In the genomic region with DNA sequence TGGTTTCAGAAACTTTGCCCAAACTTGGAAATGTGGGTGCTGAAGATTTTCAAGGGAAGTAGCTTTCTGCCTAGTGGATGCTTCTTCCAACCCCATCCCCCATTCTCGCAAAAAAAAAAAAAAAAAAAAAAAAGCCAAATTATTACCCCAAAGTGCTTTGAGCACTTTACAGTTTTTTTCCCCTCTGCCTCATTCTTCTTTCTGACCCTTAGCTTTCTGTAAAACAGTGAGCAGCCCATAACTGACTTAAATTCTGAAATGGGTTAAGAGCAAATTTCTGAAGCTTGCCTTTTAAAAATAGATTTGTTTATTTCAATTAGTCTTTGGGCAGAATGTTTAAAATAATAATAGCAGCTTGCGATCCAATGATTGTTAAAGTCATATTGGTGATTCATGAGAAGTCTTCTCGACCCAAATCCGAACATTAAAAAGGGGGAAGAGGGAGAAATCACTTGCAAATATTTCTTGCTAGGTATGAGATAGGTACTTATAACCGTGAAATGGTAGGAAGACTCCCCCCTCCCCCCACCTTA, we compare ENCODE assay signal across 1 cellular context.
TF ChIP-seq lines count a peak whose summit lies in the region.

No MANE protein-coding gene starts in this region.

TF ChIP-seq in K562, 482 proteins besides CTCF, POLR2A, EP300 and RAD21 (continued from another document):
- TF ChIP-seq ZFPM2 (CRISPR knock-in tag; IDR thresholded peaks at IDR 0.05) (no peak), CREM (IDR thresholded peaks at IDR 0.05; ENCODE audit: low read depth) (no peak), CREB1 (IDR thresholded peaks at IDR 0.05) (no peak), CREB1 (CRISPR knock-in tag; IDR thresholded peaks at IDR 0.05) (no peak), ZKSCAN1 (IDR thresholded peaks at IDR 0.05; ENCODE audit: low read depth, low read length) (no peak), ZNF75A (CRISPR knock-in tag; IDR thresholded peaks at IDR 0.05) (no peak), ZNF24 (IDR thresholded peaks at IDR 0.05) (no peak), MYBL2 (IDR thresholded peaks at IDR 0.05; ENCODE audit: low read depth) (no peak), MYBL2 (CRISPR knock-in tag; IDR thresholded peaks at IDR 0.05; ENCODE audit: borderline replicate concordance) (no peak), KAT7 (CRISPR knock-in tag; IDR thresholded peaks at IDR 0.05; ENCODE audit: borderline replicate concordance) (no peak), CBX2 (IDR thresholded peaks at IDR 0.05; ENCODE audit: insufficient read depth, low read length, poor library complexity, severe bottlenecking) (peak; percentile 92), ZNF384 (IDR thresholded peaks at IDR 0.05; ENCODE audit: low read depth, low read length) (0 out of 2 replicates have a peak, but pooled peaks have one; percentile 28), MAFF (IDR thresholded peaks at IDR 0.05; ENCODE audit: low read length) (no peak)
